Comparison of ENCODE assay signal across 11 cellular contexts in genomic region chr2:237603049-237603717, GRCh38. TPM values are rescaled to one million over a fixed set of nuclear protein-coding genes. Genes with fewer than 3 reads are reported as not detected.
DNase-seq lines count a peak whose midpoint lies in the region; ATAC-seq and TF ChIP-seq lines count a peak whose summit lies in the region.
"Had no signal": no experiment of that assay in that cellular context is flagged by ENCODE, and none has a peak within 500 bp of the region (broad histone marks: within the 10 kb centered on the region; RNA-seq: fewer than 3 reads in every experiment).

No MANE protein-coding gene starts in this region.

- peak overlapping the region; percentile 77 for H3K18ac ChIP-seq in mesendoderm (ENCODE audit: low read length)

- H3K27ac Mint-ChIP-seq in activated naive CD8-positive, alpha-beta T cell treated with anti-CD3 and anti-CD28 coated beads for 36 hours: peak overlapping the region; percentile 77

- no peak overlapping the region for H4K5ac ChIP-seq in mesendoderm (ENCODE audit: low read length)

- H3K4me3 Mint-ChIP-seq in activated naive CD8-positive, alpha-beta T cell treated with anti-CD3 and anti-CD28 coated beads for 36 hours: no peak overlapping the region

- H2BK5ac ChIP-seq in mesendoderm (ENCODE audit: low read length): peak overlapping the region; percentile 90

- peak overlapping the region; percentile 98 for H3K4ac ChIP-seq in mesendoderm (ENCODE audit: low read depth, low read length)

- peak overlapping the region; percentile 92 for H2AK5ac ChIP-seq in mesendoderm (ENCODE audit: low read length)

- 80% methylated on average over 13 of the region's 13 CpGs for WGBS in right cardiac atrium
- WGBS in mesendoderm (ENCODE audit: extremely low coverage, insufficient coverage, low lambda C conversion rate): no CpG with 5 or more reads among the region's 13 CpGs

- intact Hi-C loops in right cardiac atrium (cut with DNase I): loop anchor here in 1 of 4 donors (5.0 kb wide), 1 partner anchor 144 kb away; no protein-coding TSS in a partner anchor
- intact Hi-C loops in upper lobe of right lung (cut with DNase I): no loop called here

- peak overlapping the region; percentile 37 for H2BK15ac ChIP-seq in mesendoderm (replicated peaks; ENCODE audit: low read depth)

- H3K79me2 ChIP-seq in mesendoderm (ENCODE audit: control insufficient read depth, insufficient read depth, low read length): no peaks in the 10 kb centered on the region

- peak overlapping the region; percentile 85 for H3K56ac ChIP-seq in mesendoderm (ENCODE audit: low read length)

- H3K36me3 ChIP-seq in right atrium auricular region (no peaks in the 10 kb centered on the region), mesendoderm (ENCODE audit: control insufficient read depth, insufficient read depth, low read length) (no peaks in the 10 kb centered on the region), upper lobe of right lung (no peaks in the 10 kb centered on the region)

- H3K4me1 ChIP-seq in right atrium auricular region: peaks cover 0 to 38% of the 10 kb centered on the region in 2 donors
- peaks cover 12% of the 10 kb centered on the region for H3K4me1 ChIP-seq in right cardiac atrium (ENCODE audit: control insufficient read depth, insufficient read depth, low read length)
- peaks cover 18% of the 10 kb centered on the region for H3K4me1 ChIP-seq in mesendoderm (ENCODE audit: control insufficient read depth, low read depth, low read length)
- peaks cover 12% of the 10 kb centered on the region for H3K4me1 ChIP-seq in upper lobe of right lung

- no peak for TF ChIP-seq CTCF in right atrium auricular region (IDR thresholded peaks at IDR 0.05)
- no peak for TF ChIP-seq CTCF in upper lobe of right lung (IDR thresholded peaks at IDR 0.05)

- no peaks in the 10 kb centered on the region for H3K27me3 Mint-ChIP-seq in activated naive CD8-positive, alpha-beta T cell treated with anti-CD3 and anti-CD28 coated beads for 36 hours

- peak overlapping the region; percentile 41 for H4K8ac ChIP-seq in mesendoderm (ENCODE audit: low read depth, low read length)

- H3K27me3 ChIP-seq in right atrium auricular region: no peaks in the 10 kb centered on the region
- H3K27me3 ChIP-seq in right cardiac atrium (ENCODE audit: control insufficient read depth, insufficient read depth): no peaks in the 10 kb centered on the region
- H3K27me3 ChIP-seq in mesendoderm (ENCODE audit: insufficient read depth, low read length, poor library complexity): no peaks in the 10 kb centered on the region
- H3K27me3 ChIP-seq in upper lobe of right lung: no peaks in the 10 kb centered on the region

- H3K4me1 Mint-ChIP-seq in activated naive CD8-positive, alpha-beta T cell treated with anti-CD3 and anti-CD28 coated beads for 36 hours: peaks cover 16% of the 10 kb centered on the region

- ATAC-seq in right cardiac atrium (no peak), upper lobe of right lung (no peak), SK-N-SH treated with all-trans-retinoic acid at 6 μM for 48 hours (no peak)

- H3K27ac ChIP-seq in right atrium auricular region (peak overlapping the region; percentile 2 to 45), right cardiac atrium (ENCODE audit: low read length) (no peak overlapping the region), mesendoderm (ENCODE audit: low read depth, low read length) (peak overlapping the region; percentile 88), upper lobe of right lung (peak overlapping the region; percentile 59)

- no peaks in the 10 kb centered on the region for H3K9me3 ChIP-seq in right atrium auricular region
- H3K9me3 ChIP-seq in right cardiac atrium (ENCODE audit: control insufficient read depth, low read length): no peaks in the 10 kb centered on the region
- H3K9me3 ChIP-seq in upper lobe of right lung: no peaks in the 10 kb centered on the region

- no peaks in the 10 kb centered on the region for H3K9me3 Mint-ChIP-seq in activated naive CD8-positive, alpha-beta T cell treated with anti-CD3 and anti-CD28 coated beads for 36 hours

- no peak overlapping the region for H3K4me3 ChIP-seq in right atrium auricular region
- H3K4me3 ChIP-seq in right cardiac atrium (ENCODE audit: low read length): no peak overlapping the region
- H3K4me3 ChIP-seq in mesendoderm (ENCODE audit: low read length): no peak overlapping the region
- H3K4me3 ChIP-seq in upper lobe of right lung: no peak overlapping the region

- DNase-seq in right atrium auricular region (ENCODE audit: low spot score) (no peak), right cardiac atrium (no peak), mesendoderm (no peak), upper lobe of right lung (no peak), NCI-H1417 treated with DMSO at 0.1 percent for 48 hours (lab: John Stamatoyannopoulos, UW) (no peak), NCI-H1105 (lab: John Stamatoyannopoulos, UW) (no peak)
- no peak for DNase-seq in activated naive CD8-positive, alpha-beta T cell treated with anti-CD3 and anti-CD28 coated beads for 36 hours
- DNase-seq: amniotic stem cell, NCI-H69 had no signal

- no peak overlapping the region for H3K4me2 ChIP-seq in mesendoderm (ENCODE audit: low read length)

- H3K23ac ChIP-seq in mesendoderm (ENCODE audit: low read length): peak overlapping the region; percentile 2

- H2BK120ac ChIP-seq in mesendoderm (ENCODE audit: low read depth, low read length): peak overlapping the region; percentile 78

- no peaks in the 10 kb centered on the region for H3K36me3 Mint-ChIP-seq in activated naive CD8-positive, alpha-beta T cell treated with anti-CD3 and anti-CD28 coated beads for 36 hours

- no peaks in the 10 kb centered on the region for H3K79me1 ChIP-seq in mesendoderm (ENCODE audit: low read length)

- peak overlapping the region; percentile 56 for H3K9ac ChIP-seq in mesendoderm (ENCODE audit: low read length)

TF ChIP-seq in SK-N-SH treated with all-trans-retinoic acid at 6 μM for 48 hours, 23 proteins besides CTCF, POLR2A, EP300 and RAD21:
- TF ChIP-seq ARNTL (CRISPR knock-in tag; IDR thresholded peaks at IDR 0.05; ENCODE audit: borderline replicate concordance, low read depth) (no peak), OSR1 (CRISPR knock-in tag; IDR thresholded peaks at IDR 0.05) (no peak), ESRRG (CRISPR knock-in tag; IDR thresholded peaks at IDR 0.05) (no peak), ZFP30 (CRISPR knock-in tag; IDR thresholded peaks at IDR 0.05) (no peak), ZC3H10 (CRISPR knock-in tag; IDR thresholded peaks at IDR 0.05) (no peak), TCF4 (CRISPR knock-in tag; IDR thresholded peaks at IDR 0.05; ENCODE audit: borderline replicate concordance) (no peak), CSDC2 (CRISPR knock-in tag; IDR thresholded peaks at IDR 0.05) (no peak), CREB5 (CRISPR knock-in tag; IDR thresholded peaks at IDR 0.05; ENCODE audit: low read depth) (no peak)

RNA-seq across cellular contexts. Expression of gene RAB17, which starts 12.6 kb away (rescaled TPM):
- total RNA-seq in right atrium auricular region (1 to 10 TPM; 1.0 to 4.5 TPM), right cardiac atrium (1 to 10 TPM in 3 of 4 donors, under 1 TPM in 1; 0.74 to 2.8 (median 1.9) TPM), upper lobe of right lung (50.9 TPM)
- polyA plus RNA-seq in right cardiac atrium: 2.1 TPM
- under 1 TPM; 0.31 to 0.40 TPM for total RNA-seq in activated naive CD8-positive, alpha-beta T cell treated with anti-CD3 and anti-CD28 coated beads for 36 hours
- polyA plus RNA-seq in mesendoderm (2013, experiment 1 of 2): 111 TPM
- polyA plus RNA-seq in mesendoderm (2013, experiment 2 of 2): 108 TPM

RNA-seq across cellular contexts. Expression of gene LRRFIP1, which starts 24.2 kb away (rescaled TPM):
- total RNA-seq in right atrium auricular region (10 to 100 TPM; 71.2 to 88.5 TPM), right cardiac atrium (100 to 1,000 TPM in 1 of 4 donors, 10 to 100 TPM in 3; 85.6 to 106 (median 87.8) TPM), upper lobe of right lung (178 TPM)
- polyA plus RNA-seq in right cardiac atrium: 61.9 TPM
- total RNA-seq in activated naive CD8-positive, alpha-beta T cell treated with anti-CD3 and anti-CD28 coated beads for 36 hours: 100 to 1,000 TPM; 162 to 164 TPM
- 86.5 TPM for polyA plus RNA-seq in mesendoderm (2013, experiment 1 of 2)
- polyA plus RNA-seq in mesendoderm (2013, experiment 2 of 2): 91.0 TPM

RNA-seq across cellular contexts. Expression of gene PRLH, which starts 36.8 kb away (rescaled TPM):
- total RNA-seq in right atrium auricular region (not detected), right cardiac atrium (not detected), upper lobe of right lung (not detected)
- polyA plus RNA-seq in right cardiac atrium: not detected
- not detected for total RNA-seq in activated naive CD8-positive, alpha-beta T cell treated with anti-CD3 and anti-CD28 coated beads for 36 hours
- not detected for polyA plus RNA-seq in mesendoderm (2013, experiment 1 of 2)
- polyA plus RNA-seq in mesendoderm (2013, experiment 2 of 2): not detected
- total RNA-seq: esophagus mucosa had no signal
